Comparison of ENCODE assay signal across 25 cellular contexts in genomic region chrX:31589503-31589902, GRCh38.
"Had no signal": no experiment of that assay in that cellular context is flagged by ENCODE, and none has a peak within 500 bp of the region (broad histone marks: within the 10 kb centered on the region; RNA-seq: fewer than 3 reads in every experiment).

No MANE protein-coding gene starts in this region.

- H3K4me1 Mint-ChIP-seq: endodermal cell, naive B cell had no signal

- ATAC-seq: effector memory CD8-positive, alpha-beta T cell; esophagus mucosa; gastrocnemius medialis; heart right ventricle; left cardiac atrium; left lung; left ventricle myocardium superior; lower lobe of right lung; mucosa of descending colon had no signal

- H3K27ac ChIP-seq: coronary artery, epithelial cell of prostate, esophagus squamous epithelium, heart right ventricle, left lung, lower lobe of right lung had no signal

- H3K36me3 ChIP-seq: esophagus squamous epithelium, gastrocnemius medialis, heart right ventricle, left lung, lower lobe of right lung had no signal

- H3K36me3 Mint-ChIP-seq: mesothelial cell of epicardium, naive B cell had no signal

- DNase-seq: effector CD8-positive, alpha-beta T cell; effector memory CD8-positive, alpha-beta T cell; endodermal cell; erythroblast; esophagus squamous epithelium; foreskin fibroblast; foreskin melanocyte; gastrocnemius medialis; glutamatergic neuron; head of caudate nucleus; heart right ventricle; hippocampal formation; left cardiac atrium; left lung; left ventricle myocardium superior; lower lobe of right lung; mesenchymal stem cell; mucosa of descending colon; naive B cell had no signal

- H3K4me1 ChIP-seq: esophagus squamous epithelium, gastrocnemius medialis, heart right ventricle, left lung, lower lobe of right lung had no signal

- H3K9me3 ChIP-seq: esophagus squamous epithelium, gastrocnemius medialis, heart right ventricle, left lung, lower lobe of right lung, mucosa of descending colon had no signal

- FAIRE-seq: endometrium, keratinocyte had no signal

- H3K27ac Mint-ChIP-seq: effector memory CD8-positive, alpha-beta T cell; endodermal cell; naive B cell had no signal

- H3K27me3 Mint-ChIP-seq: effector memory CD8-positive, alpha-beta T cell; naive B cell had no signal

- H3K27me3 ChIP-seq: esophagus squamous epithelium, gastrocnemius medialis, heart right ventricle, left lung had no signal

- H3K4me3 ChIP-seq: coronary artery, esophagus squamous epithelium, gastrocnemius medialis, heart right ventricle, left lung, lower lobe of right lung, mucosa of descending colon had no signal

- H3K4me3 Mint-ChIP-seq: effector memory CD8-positive, alpha-beta T cell; endodermal cell; mesothelial cell of epicardium; naive B cell had no signal
